ENCODE assay signal across 17 cellular contexts in genomic region chr5:31449962-31450361, GRCh38.
DNase-seq lines count a peak whose midpoint lies in the region; ATAC-seq and TF ChIP-seq lines count a peak whose summit lies in the region.
"Had no signal": no experiment of that assay in that cellular context is flagged by ENCODE, and none has a peak within 500 bp of the region (broad histone marks: within the 10 kb centered on the region; RNA-seq: fewer than 3 reads in every experiment).

No MANE protein-coding gene starts in this region.

- H3K4me1 Mint-ChIP-seq in memory B cell (peaks cover 7% of the 10 kb centered on the region), chondrocyte (ENCODE audit: low read depth) (peaks cover 13% of the 10 kb centered on the region)

- H3K36me3 Mint-ChIP-seq in memory B cell = peaks cover 39% of the 10 kb centered on the region
- peaks cover 51% of the 10 kb centered on the region for H3K36me3 Mint-ChIP-seq in chondrocyte (ENCODE audit: low read depth)

- H3K27ac Mint-ChIP-seq in memory B cell (no peak overlapping the region), chondrocyte (ENCODE audit: unreplicated experiment) (no peak overlapping the region)

- H3K4me3 Mint-ChIP-seq in memory B cell (no peak overlapping the region), chondrocyte (ENCODE audit: unreplicated experiment) (no peak overlapping the region)
- H3K4me3 Mint-ChIP-seq: B cell; CD4-positive, CD25-positive, alpha-beta regulatory T cell; CD8-positive, alpha-beta memory T cell had no signal

- H3K27me3 Mint-ChIP-seq in memory B cell = no peaks in the 10 kb centered on the region
- no peaks in the 10 kb centered on the region for H3K27me3 Mint-ChIP-seq in chondrocyte (ENCODE audit: low read depth)
- H3K27me3 Mint-ChIP-seq: B cell; CD8-positive, alpha-beta memory T cell had no signal

- H3K9me3 Mint-ChIP-seq in memory B cell (peaks cover 1% of the 10 kb centered on the region), chondrocyte (ENCODE audit: low read depth) (peaks cover 8% of the 10 kb centered on the region)

- ATAC-seq in GM18861 (IDR thresholded peaks at IDR 0.05; ENCODE audit: unreplicated experiment) (peak; percentile 84), memory B cell (ENCODE audit: low read depth) (peak; percentile 45)
- ATAC-seq: HCT116 had no signal

- no peak for TF ChIP-seq CTCF in chondrocyte (IDR thresholded peaks at IDR 0.05)

- DNase-seq in NAMALWA (ENCODE audit: low spot score) (peak; percentile 22), memory B cell (ENCODE audit: low spot score in 2 of 2) (no peak), chondrocyte (ENCODE audit: low spot score) (no peak), kidney tubule cell (ENCODE audit: low spot score) (no peak)
- no peak for DNase-seq in stimulated activated CD4-positive, alpha-beta T cell treated with anti-CD3 and anti-CD28 coated beads, Interleukin-15, amount 100 ng/mL, for 24 hours
- DNase-seq: C1 segment of cervical spinal cord; CD4-positive, CD25-positive, alpha-beta regulatory T cell; CD8-positive, alpha-beta memory T cell; COR-L47; DMS 273 treated with DMSO at 0.1 percent for 48 hours; DMS53; DND-41; GOT3; H7 had no signal
